ENCODE assay signal across 14 cellular contexts in the genomic region with DNA sequence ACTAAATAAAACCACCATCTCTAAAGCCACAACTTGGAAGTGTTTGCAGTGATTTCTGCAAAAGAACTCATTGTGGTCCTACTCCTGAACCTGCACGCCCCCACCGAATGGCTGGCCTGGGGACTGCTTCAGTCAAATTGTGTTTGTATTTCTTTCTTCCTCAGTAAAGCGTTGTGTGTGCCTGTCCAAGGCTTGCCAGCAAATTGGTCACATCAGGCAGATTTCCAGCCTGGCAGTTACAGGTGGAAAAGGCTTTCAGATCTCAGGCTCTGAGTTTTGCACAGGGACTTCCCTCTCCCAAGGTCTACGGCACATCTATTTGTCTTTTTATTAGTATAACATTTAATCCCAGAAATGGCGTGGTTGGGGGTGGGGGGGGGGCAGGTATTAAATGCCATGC. TPM values are rescaled to one million over a fixed set of nuclear protein-coding genes. Genes with fewer than 3 reads are reported as not detected.
DNase-seq lines count a peak whose midpoint lies in the region; ATAC-seq, FAIRE-seq and TF ChIP-seq lines count a peak whose summit lies in the region.
"Had no signal": no experiment of that assay in that cellular context is flagged by ENCODE, and none has a peak within 500 bp of the region (broad histone marks: within the 10 kb centered on the region; RNA-seq: fewer than 3 reads in every experiment).

No MANE protein-coding gene starts in this region.

- H3K27me3 Mint-ChIP-seq in GM23338 (ENCODE audit: insufficient read depth, low read depth, poor library complexity), result peaks cover 4% of the 10 kb centered on the region

- no peaks in the 10 kb centered on the region for H3K36me3 Mint-ChIP-seq in GM23338 (ENCODE audit: low read depth)

- TF ChIP-seq CTCF in GM23338 (conservative IDR thresholded peaks at IDR 0.05; ENCODE audit: low read depth in 2 of 2) (no peak), pancreas (IDR thresholded peaks at IDR 0.05) (no peak)

- H3K27ac Mint-ChIP-seq in GM23338, result peak overlapping the region; percentile 51; the same call in 1 of the 2 replicates

- no peak overlapping the region for H3K4me3 Mint-ChIP-seq in GM23338

- H3F3A ChIP-seq in GM23338 (replicated peaks; ENCODE audit: low read depth), result no peaks in the 10 kb centered on the region

- no peak overlapping the region for H3K4me2 ChIP-seq in GM23338

- H3K4me1 Mint-ChIP-seq in GM23338, result peaks cover 34% of the 10 kb centered on the region

- intact Hi-C loops in pancreas (cut with DNase I), result no loop called here

- H3K36me3 ChIP-seq in GM23338 (ENCODE audit: insufficient read depth), result no peaks in the 10 kb centered on the region
- no peaks in the 10 kb centered on the region for H3K36me3 ChIP-seq in pancreas

- no peaks in the 10 kb centered on the region for H3K9me2 ChIP-seq in GM23338 (ENCODE audit: insufficient read depth)

- H3K9me3 ChIP-seq in pancreas, result no peaks in the 10 kb centered on the region

- H3K4me1 ChIP-seq in GM23338 (ENCODE audit: insufficient read depth) (peaks cover 13% of the 10 kb centered on the region), pancreas (no peaks in the 10 kb centered on the region)

- H3K79me2 ChIP-seq in GM23338 (replicated peaks; ENCODE audit: insufficient read depth), result no peaks in the 10 kb centered on the region

- no peak overlapping the region for H2AFZ ChIP-seq in GM23338

- no peaks in the 10 kb centered on the region for H4K20me1 ChIP-seq in GM23338 (replicated peaks; ENCODE audit: insufficient read depth)

- H3K4me3 ChIP-seq in GM23338 (no peak overlapping the region), pancreas (no peak overlapping the region)

- H3K27ac ChIP-seq in GM23338 (ENCODE audit: low read depth), result no peak overlapping the region
- H3K27ac ChIP-seq in pancreas, result peak overlapping the region in 1 of 4 donors; percentile 9

- no peak for DNase-seq in GM23338 (ENCODE audit: low spot score)
- peak; percentile 26 to 71 for DNase-seq in NCI-H2081 (lab: John Stamatoyannopoulos, UW)
- peak; percentile 42 for DNase-seq in cerebellar cortex (ENCODE audit: low spot score)
- peak in 1 of 6 donors; percentile 39 for DNase-seq in pancreas
- DNase-seq in hypothalamus (lab: John Stamatoyannopoulos, UW), result no peak
- no peak for DNase-seq in RCC 7860 (ENCODE audit: low spot score)
- DNase-seq: DMS79, KBM-7, NCI-H1048, NCI-H1694, NCI-H82 had no signal

- no peaks in the 10 kb centered on the region for H3K9me3 Mint-ChIP-seq in GM23338

- 45 to 46% methylated on average over 5 of the region's 5 CpGs for WGBS in pancreas, 2 donors

- ATAC-seq in GM23338 (no peak), pancreas (peak in 3 of 4 donors; percentile 63 to 66 (median 65)), HG03460 (IDR thresholded peaks at IDR 0.05; ENCODE audit: unreplicated experiment) (no peak)
- ATAC-seq: HCT116 had no signal

- no peaks in the 10 kb centered on the region for H3K27me3 ChIP-seq in GM23338 (ENCODE audit: insufficient read depth)
- no peaks in the 10 kb centered on the region for H3K27me3 ChIP-seq in pancreas

- FAIRE-seq in pancreas (lab: Jason Lieb, UNC) (no peak), RCC 7860 (lab: Jason Lieb, UNC) (no peak)

TF ChIP-seq in GM23338, 12 proteins besides CTCF, POLR2A, EP300 and RAD21 (continues in another document):
- TF ChIP-seq, protein P1, sequence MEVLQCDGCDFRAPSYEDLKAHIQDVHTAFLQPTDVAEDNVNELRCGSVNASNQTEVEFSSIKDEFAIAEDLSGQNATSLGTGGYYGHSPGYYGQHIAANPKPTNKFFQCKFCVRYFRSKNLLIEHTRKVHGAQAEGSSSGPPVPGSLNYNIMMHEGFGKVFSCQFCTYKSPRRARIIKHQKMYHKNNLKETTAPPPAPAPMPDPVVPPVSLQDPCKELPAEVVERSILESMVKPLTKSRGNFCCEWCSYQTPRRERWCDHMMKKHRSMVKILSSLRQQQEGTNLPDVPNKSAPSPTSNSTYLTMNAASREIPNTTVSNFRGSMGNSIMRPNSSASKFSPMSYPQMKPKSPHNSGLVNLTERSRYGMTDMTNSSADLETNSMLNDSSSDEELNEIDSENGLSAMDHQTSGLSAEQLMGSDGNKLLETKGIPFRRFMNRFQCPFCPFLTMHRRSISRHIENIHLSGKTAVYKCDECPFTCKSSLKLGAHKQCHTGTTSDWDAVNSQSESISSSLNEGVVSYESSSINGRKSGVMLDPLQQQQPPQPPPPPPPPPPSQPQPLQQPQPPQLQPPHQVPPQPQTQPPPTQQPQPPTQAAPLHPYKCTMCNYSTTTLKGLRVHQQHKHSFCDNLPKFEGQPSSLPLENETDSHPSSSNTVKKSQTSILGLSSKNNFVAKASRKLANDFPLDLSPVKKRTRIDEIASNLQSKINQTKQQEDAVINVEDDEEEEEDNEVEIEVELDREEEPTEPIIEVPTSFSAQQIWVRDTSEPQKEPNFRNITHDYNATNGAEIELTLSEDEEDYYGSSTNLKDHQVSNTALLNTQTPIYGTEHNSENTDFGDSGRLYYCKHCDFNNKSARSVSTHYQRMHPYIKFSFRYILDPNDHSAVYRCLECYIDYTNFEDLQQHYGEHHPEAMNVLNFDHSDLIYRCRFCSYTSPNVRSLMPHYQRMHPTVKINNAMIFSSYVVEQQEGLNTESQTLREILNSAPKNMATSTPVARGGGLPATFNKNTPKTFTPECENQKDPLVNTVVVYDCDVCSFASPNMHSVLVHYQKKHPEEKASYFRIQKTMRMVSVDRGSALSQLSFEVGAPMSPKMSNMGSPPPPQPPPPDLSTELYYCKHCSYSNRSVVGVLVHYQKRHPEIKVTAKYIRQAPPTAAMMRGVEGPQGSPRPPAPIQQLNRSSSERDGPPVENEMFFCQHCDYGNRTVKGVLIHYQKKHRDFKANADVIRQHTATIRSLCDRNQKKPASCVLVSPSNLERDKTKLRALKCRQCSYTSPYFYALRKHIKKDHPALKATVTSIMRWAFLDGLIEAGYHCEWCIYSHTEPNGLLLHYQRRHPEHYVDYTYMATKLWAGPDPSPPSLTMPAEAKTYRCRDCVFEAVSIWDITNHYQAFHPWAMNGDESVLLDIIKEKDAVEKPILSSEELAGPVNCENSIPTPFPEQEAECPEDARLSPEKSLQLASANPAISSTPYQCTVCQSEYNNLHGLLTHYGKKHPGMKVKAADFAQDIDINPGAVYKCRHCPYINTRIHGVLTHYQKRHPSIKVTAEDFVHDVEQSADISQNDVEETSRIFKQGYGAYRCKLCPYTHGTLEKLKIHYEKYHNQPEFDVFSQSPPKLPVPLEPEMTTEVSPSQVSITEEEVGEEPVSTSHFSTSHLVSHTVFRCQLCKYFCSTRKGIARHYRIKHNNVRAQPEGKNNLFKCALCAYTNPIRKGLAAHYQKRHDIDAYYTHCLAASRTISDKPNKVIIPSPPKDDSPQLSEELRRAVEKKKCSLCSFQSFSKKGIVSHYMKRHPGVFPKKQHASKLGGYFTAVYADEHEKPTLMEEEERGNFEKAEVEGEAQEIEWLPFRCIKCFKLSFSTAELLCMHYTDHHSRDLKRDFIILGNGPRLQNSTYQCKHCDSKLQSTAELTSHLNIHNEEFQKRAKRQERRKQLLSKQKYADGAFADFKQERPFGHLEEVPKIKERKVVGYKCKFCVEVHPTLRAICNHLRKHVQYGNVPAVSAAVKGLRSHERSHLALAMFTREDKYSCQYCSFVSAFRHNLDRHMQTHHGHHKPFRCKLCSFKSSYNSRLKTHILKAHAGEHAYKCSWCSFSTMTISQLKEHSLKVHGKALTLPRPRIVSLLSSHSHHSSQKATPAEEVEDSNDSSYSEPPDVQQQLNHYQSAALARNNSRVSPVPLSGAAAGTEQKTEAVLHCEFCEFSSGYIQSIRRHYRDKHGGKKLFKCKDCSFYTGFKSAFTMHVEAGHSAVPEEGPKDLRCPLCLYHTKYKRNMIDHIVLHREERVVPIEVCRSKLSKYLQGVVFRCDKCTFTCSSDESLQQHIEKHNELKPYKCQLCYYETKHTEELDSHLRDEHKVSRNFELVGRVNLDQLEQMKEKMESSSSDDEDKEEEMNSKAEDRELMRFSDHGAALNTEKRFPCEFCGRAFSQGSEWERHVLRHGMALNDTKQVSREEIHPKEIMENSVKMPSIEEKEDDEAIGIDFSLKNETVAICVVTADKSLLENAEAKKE (CRISPR knock-in tag; IDR thresholded peaks at IDR 0.05), result no peak
- TF ChIP-seq EZH2phosphoT487 (IDR thresholded peaks at IDR 0.05; ENCODE audit: unreplicated experiment) (no peak), NANOG (IDR thresholded peaks at IDR 0.05; ENCODE audit: borderline replicate concordance) (no peak), ZNF114 (CRISPR knock-in tag; IDR thresholded peaks at IDR 0.05) (no peak), ZNF331 (CRISPR knock-in tag; IDR thresholded peaks at IDR 0.05; ENCODE audit: low read depth) (no peak), STAT1 (IDR thresholded peaks at IDR 0.05; ENCODE audit: unreplicated experiment) (no peak), JUNB (IDR thresholded peaks at IDR 0.05; ENCODE audit: unreplicated experiment) (no peak), EZH2 (IDR thresholded peaks at IDR 0.05; ENCODE audit: low read depth, unreplicated experiment) (no peak), CREB1 (CRISPR knock-in tag; IDR thresholded peaks at IDR 0.05; ENCODE audit: low read depth) (no peak)
- TF ChIP-seq, protein P2, sequence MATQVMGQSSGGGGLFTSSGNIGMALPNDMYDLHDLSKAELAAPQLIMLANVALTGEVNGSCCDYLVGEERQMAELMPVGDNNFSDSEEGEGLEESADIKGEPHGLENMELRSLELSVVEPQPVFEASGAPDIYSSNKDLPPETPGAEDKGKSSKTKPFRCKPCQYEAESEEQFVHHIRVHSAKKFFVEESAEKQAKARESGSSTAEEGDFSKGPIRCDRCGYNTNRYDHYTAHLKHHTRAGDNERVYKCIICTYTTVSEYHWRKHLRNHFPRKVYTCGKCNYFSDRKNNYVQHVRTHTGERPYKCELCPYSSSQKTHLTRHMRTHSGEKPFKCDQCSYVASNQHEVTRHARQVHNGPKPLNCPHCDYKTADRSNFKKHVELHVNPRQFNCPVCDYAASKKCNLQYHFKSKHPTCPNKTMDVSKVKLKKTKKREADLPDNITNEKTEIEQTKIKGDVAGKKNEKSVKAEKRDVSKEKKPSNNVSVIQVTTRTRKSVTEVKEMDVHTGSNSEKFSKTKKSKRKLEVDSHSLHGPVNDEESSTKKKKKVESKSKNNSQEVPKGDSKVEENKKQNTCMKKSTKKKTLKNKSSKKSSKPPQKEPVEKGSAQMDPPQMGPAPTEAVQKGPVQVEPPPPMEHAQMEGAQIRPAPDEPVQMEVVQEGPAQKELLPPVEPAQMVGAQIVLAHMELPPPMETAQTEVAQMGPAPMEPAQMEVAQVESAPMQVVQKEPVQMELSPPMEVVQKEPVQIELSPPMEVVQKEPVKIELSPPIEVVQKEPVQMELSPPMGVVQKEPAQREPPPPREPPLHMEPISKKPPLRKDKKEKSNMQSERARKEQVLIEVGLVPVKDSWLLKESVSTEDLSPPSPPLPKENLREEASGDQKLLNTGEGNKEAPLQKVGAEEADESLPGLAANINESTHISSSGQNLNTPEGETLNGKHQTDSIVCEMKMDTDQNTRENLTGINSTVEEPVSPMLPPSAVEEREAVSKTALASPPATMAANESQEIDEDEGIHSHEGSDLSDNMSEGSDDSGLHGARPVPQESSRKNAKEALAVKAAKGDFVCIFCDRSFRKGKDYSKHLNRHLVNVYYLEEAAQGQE (IDR thresholded peaks at IDR 0.05; ENCODE audit: unreplicated experiment), result no peak

RNA-seq across cellular contexts. Expression of gene NOSTRIN, which starts 54.0 kb away (rescaled TPM):
- total RNA-seq in GM23338 (2014; rRNA removed; shearing (Covaris generic)), result not detected in 2 replicates
- polyA plus RNA-seq in GM23338 (2016; fragmentation: Nextera tagmentation; extraction: Ambion mirVana) (0.92 and 1.8 TPM in 2 replicates), pancreas (10 to 100 TPM; 29.6 to 67.3 TPM)
- total RNA-seq in pancreas, result 10 to 100 TPM; 14.4 to 31.1 (median 21.5) TPM
- total RNA-seq: SK-MEL-5 had no signal

Comparison
In these comparisons a context has a peak if more than half of its experiments do, and no peak if none do; other contexts are left out.
1. ATAC-seq: peak in pancreas (3 of 4); none in GM23338 (single experiment) and HG03460 (single experiment).
2. DNase-seq: peak in NCI-H2081 (2 of 2) and cerebellar cortex (single experiment); none in GM23338 (single experiment), hypothalamus (0 of 51) and RCC 7860 (single experiment).
3. RNA of gene NOSTRIN, which starts 54.0 kb away (total RNA-seq): 14.4 to 31.1 TPM in pancreas; not detected in GM23338; every median in the first group is over 10 times any median in the second.